ENCODE assay signal across 1 cellular context in genomic region chr4:139919513-139919912, GRCh38.
TF ChIP-seq lines count a peak whose summit lies in the region.

No MANE protein-coding gene starts in this region.

TF ChIP-seq in WTC11, 78 proteins besides CTCF, POLR2A, EP300 and RAD21 (continued from another document):
- TF ChIP-seq PRDM15 (CRISPR knock-in tag; IDR thresholded peaks at IDR 0.05): peak; percentile 34; the same call in 1 of the 2 replicates
